In the genomic region with DNA sequence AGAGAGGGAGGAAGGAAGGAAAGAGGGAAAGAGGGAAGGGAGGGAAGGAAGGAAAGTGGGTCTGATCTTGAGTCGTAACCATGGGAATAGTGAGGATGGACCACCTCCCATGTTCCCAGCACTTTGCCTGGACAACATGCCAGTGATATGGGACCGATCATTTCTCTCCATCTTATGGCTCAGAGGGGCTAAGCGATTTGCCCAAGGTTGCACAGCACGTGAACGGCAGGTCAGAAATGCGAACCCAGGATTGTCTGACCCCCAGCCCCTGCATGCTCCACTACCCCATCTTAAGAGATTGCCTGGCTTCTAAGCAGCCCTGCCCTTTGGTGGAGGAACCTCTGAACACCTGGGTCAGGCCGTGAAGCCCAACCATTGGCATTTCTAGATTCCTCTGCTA, we compare ENCODE assay signal across 1 cellular context.
TF ChIP-seq lines count a peak whose summit lies in the region.

No MANE protein-coding gene starts in this region.

TF ChIP-seq in K562, 482 proteins besides CTCF, POLR2A, EP300 and RAD21:
- peak; percentile 77 for TF ChIP-seq RBM25 (IDR thresholded peaks at IDR 0.05; ENCODE audit: low read depth, low read length, severe bottlenecking)
- TF ChIP-seq ZFP36 (IDR thresholded peaks at IDR 0.05; ENCODE audit: low read depth, low read length, partially characterized antibody): peak; percentile 77
- peak; percentile 44; the same call in 1 of the 2 replicates for TF ChIP-seq BCOR (IDR thresholded peaks at IDR 0.05)
- TF ChIP-seq KDM1A (IDR thresholded peaks at IDR 0.05): peak in 1 of 2 experiments; percentile 23; a peak in 1 of 4 replicates
- TF ChIP-seq, protein P1, sequence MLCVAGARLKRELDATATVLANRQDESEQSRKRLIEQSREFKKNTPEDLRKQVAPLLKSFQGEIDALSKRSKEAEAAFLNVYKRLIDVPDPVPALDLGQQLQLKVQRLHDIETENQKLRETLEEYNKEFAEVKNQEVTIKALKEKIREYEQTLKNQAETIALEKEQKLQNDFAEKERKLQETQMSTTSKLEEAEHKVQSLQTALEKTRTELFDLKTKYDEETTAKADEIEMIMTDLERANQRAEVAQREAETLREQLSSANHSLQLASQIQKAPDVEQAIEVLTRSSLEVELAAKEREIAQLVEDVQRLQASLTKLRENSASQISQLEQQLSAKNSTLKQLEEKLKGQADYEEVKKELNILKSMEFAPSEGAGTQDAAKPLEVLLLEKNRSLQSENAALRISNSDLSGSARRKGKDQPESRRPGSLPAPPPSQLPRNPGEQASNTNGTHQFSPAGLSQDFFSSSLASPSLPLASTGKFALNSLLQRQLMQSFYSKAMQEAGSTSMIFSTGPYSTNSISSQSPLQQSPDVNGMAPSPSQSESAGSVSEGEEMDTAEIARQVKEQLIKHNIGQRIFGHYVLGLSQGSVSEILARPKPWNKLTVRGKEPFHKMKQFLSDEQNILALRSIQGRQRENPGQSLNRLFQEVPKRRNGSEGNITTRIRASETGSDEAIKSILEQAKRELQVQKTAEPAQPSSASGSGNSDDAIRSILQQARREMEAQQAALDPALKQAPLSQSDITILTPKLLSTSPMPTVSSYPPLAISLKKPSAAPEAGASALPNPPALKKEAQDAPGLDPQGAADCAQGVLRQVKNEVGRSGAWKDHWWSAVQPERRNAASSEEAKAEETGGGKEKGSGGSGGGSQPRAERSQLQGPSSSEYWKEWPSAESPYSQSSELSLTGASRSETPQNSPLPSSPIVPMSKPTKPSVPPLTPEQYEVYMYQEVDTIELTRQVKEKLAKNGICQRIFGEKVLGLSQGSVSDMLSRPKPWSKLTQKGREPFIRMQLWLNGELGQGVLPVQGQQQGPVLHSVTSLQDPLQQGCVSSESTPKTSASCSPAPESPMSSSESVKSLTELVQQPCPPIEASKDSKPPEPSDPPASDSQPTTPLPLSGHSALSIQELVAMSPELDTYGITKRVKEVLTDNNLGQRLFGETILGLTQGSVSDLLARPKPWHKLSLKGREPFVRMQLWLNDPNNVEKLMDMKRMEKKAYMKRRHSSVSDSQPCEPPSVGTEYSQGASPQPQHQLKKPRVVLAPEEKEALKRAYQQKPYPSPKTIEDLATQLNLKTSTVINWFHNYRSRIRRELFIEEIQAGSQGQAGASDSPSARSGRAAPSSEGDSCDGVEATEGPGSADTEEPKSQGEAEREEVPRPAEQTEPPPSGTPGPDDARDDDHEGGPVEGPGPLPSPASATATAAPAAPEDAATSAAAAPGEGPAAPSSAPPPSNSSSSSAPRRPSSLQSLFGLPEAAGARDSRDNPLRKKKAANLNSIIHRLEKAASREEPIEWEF (CRISPR knock-in tag; IDR thresholded peaks at IDR 0.05): no peak
